In genomic region chr6:31652925-31653724, GRCh38 we compare ENCODE assay signal across 1 cellular context.
TF ChIP-seq lines count a peak whose summit lies in the region.

No MANE protein-coding gene starts in this region.

TF ChIP-seq in K562, 482 proteins besides CTCF, POLR2A, EP300 and RAD21 (continued from another document and continues in another):
- TF ChIP-seq CHD7 (IDR thresholded peaks at IDR 0.05; ENCODE audit: low read depth, low read length), result no peak
- TF ChIP-seq PATZ1 (CRISPR knock-in tag; IDR thresholded peaks at IDR 0.05; ENCODE audit: borderline replicate concordance), result no peak
- peak; percentile 86 for TF ChIP-seq DPF2 (IDR thresholded peaks at IDR 0.05)
- 0 out of 2 replicates have a peak, but pooled peaks have one; percentile 65 for TF ChIP-seq ZNF586 (CRISPR knock-in tag; conservative IDR thresholded peaks at IDR 0.05)
- no peak; the same call in 1 of the 2 replicates for TF ChIP-seq HEY1 (CRISPR knock-in tag; IDR thresholded peaks at IDR 0.05; ENCODE audit: borderline replicate concordance)
- no peak for TF ChIP-seq ZNF407 (IDR thresholded peaks at IDR 0.05; ENCODE audit: low read depth)
- peak; percentile 97 for TF ChIP-seq KDM5B (IDR thresholded peaks at IDR 0.05; ENCODE audit: insufficient replicate concordance, low read depth, low read length)
- no peak for TF ChIP-seq SRF (CRISPR knock-in tag; IDR thresholded peaks at IDR 0.05)
- peak; percentile 93; a peak in 3 of 4 replicates for TF ChIP-seq FOXK2 (conservative IDR thresholded peaks at IDR 0.05 in 1 of 2, IDR thresholded peaks at IDR 0.05 in 1 of 2; ENCODE audit: low read depth in 2 of 2)
- TF ChIP-seq, protein P1, sequence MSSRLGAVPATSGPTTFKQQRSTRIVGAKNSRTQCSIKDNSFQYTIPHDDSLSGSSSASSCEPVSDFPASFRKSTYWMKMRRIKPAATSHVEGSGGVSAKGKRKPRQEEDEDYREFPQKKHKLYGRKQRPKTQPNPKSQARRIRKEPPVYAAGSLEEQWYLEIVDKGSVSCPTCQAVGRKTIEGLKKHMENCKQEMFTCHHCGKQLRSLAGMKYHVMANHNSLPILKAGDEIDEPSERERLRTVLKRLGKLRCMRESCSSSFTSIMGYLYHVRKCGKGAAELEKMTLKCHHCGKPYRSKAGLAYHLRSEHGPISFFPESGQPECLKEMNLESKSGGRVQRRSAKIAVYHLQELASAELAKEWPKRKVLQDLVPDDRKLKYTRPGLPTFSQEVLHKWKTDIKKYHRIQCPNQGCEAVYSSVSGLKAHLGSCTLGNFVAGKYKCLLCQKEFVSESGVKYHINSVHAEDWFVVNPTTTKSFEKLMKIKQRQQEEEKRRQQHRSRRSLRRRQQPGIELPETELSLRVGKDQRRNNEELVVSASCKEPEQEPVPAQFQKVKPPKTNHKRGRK (tag; IDR thresholded peaks at IDR 0.05), result no peak
- peak; percentile 58; the same call in 1 of the 2 replicates for TF ChIP-seq RNF219 (CRISPR knock-in tag; IDR thresholded peaks at IDR 0.05)
- TF ChIP-seq CAMTA2 (CRISPR knock-in tag; conservative IDR thresholded peaks at IDR 0.05), result peak; percentile 32; the same call in 1 of the 2 replicates
- TF ChIP-seq SMARCB1 (IDR thresholded peaks at IDR 0.05; ENCODE audit: insufficient read length, low read depth), result no peak
- no peak for TF ChIP-seq SIX5 (IDR thresholded peaks at IDR 0.05; ENCODE audit: borderline replicate concordance in 1 of 2, insufficient read depth in 1 of 2, low read depth in 1 of 2, low read length in 2 of 2)
- peak; percentile 78 for TF ChIP-seq TBP (optimal IDR thresholded peaks at IDR 0.05; ENCODE audit: low read depth, low read length)
- peak in 1 of 3 experiments; percentile 71 for TF ChIP-seq YY1 (IDR thresholded peaks at IDR 0.05; ENCODE audit: borderline replicate concordance in 1 of 3, control insufficient read depth in 1 of 3, extremely low read depth in 1 of 3, insufficient read depth in 3 of 3, insufficient read length in 1 of 3, insufficient replicate concordance in 2 of 3, low read depth in 1 of 3, low read length in 2 of 3)
- no peak; the same call in 1 of the 2 replicates for TF ChIP-seq BACH1 (tag; IDR thresholded peaks at IDR 0.05)
- TF ChIP-seq, protein P2, sequence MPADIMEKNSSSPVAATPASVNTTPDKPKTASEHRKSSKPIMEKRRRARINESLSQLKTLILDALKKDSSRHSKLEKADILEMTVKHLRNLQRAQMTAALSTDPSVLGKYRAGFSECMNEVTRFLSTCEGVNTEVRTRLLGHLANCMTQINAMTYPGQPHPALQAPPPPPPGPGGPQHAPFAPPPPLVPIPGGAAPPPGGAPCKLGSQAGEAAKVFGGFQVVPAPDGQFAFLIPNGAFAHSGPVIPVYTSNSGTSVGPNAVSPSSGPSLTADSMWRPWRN (IDR thresholded peaks at IDR 0.05; ENCODE audit: low read depth), result no peak; the same call in 1 of the 2 replicates
- TF ChIP-seq KLF10 (CRISPR knock-in tag; IDR thresholded peaks at IDR 0.05), result 0 out of 2 replicates have a peak, but pooled peaks have one; percentile 9
- TF ChIP-seq MIER1 (IDR thresholded peaks at IDR 0.05; ENCODE audit: low read depth), result peak; percentile 72; the same call in 1 of the 2 replicates
- TF ChIP-seq NFXL1 (CRISPR knock-in tag; IDR thresholded peaks at IDR 0.05), result no peak
- peak; percentile 44 for TF ChIP-seq ZNF780A (CRISPR knock-in tag; IDR thresholded peaks at IDR 0.05)
- peak; percentile 19; the same call in 1 of the 2 replicates for TF ChIP-seq MXI1 (IDR thresholded peaks at IDR 0.05; ENCODE audit: low read depth, low read length)
- peak; percentile 94 for TF ChIP-seq POLR2AphosphoS5 (IDR thresholded peaks at IDR 0.05; ENCODE audit: control insufficient read depth, insufficient read depth, low read depth, low read length)
- no peak for TF ChIP-seq NFE2 (IDR thresholded peaks at IDR 0.05; ENCODE audit: low read depth)
- TF ChIP-seq ILK (tag; IDR thresholded peaks at IDR 0.05; ENCODE audit: borderline replicate concordance, low read depth), result no peak
- TF ChIP-seq ZKSCAN8 (CRISPR knock-in tag; IDR thresholded peaks at IDR 0.05), result no peak
